ENCODE assay signal across 26 cellular contexts in genomic region chr20:36082516-36082915, GRCh38.
"Had no signal": no experiment of that assay in that cellular context is flagged by ENCODE, and none has a peak within 500 bp of the region (broad histone marks: within the 10 kb centered on the region; RNA-seq: fewer than 3 reads in every experiment).

No MANE protein-coding gene starts in this region.

- H3K27ac Mint-ChIP-seq: activated B cell treated with CpG ODN at 0.5 μM for 24 hours; activated CD4-positive, alpha-beta T cell treated with anti-CD3 and anti-CD28 coated beads for 36 hours; activated naive CD4-positive, alpha-beta T cell treated with anti-CD3 and anti-CD28 coated beads for 36 hours; activated naive CD8-positive, alpha-beta T cell treated with anti-CD3 and anti-CD28 coated beads, Interleukin-2, amount 10 ng/mL, durations not matched to agents 7 days and 5 days; activated T-cell treated with anti-CD3 and anti-CD28 coated beads, Interleukin-2, amount 50 U/mL, for 72 hours; stimulated activated naive B cell treated with anti-CD40 and anti-IgM and Interleukin-4, amounts not matched to agents 10 μg/mL and 1 μg/mL and 100 μg/mL, for 72 hours; T-helper 1 cell treated with Interleukin-12 subunit alpha and Interleukin-12 subunit beta and Interleukin-4 antibody, amounts not matched to agents 30 μg/mL and 1 μg/mL, for 36 hours had no signal

- H3K4me3 ChIP-seq: breast epithelium, coronary artery, left ventricle myocardium inferior, smooth muscle cell, thoracic aorta had no signal

- H3K9me3 ChIP-seq: breast epithelium, left ventricle myocardium inferior, thoracic aorta had no signal

- DNase-seq: activated B cell treated with CpG ODN at 0.5 μM for 24 hours; activated CD4-positive, alpha-beta T cell treated with anti-CD3 and anti-CD28 coated beads for 36 hours; activated CD4-positive, alpha-beta T cell treated with anti-CD3 and anti-CD28 coated beads, Interleukin-2, amount 50 U/mL, for 48 hours; activated effector memory CD4-positive, alpha-beta T cell treated with Interleukin-2 at 50 U/mL for 16 hours; activated naive CD4-positive, alpha-beta T cell treated with anti-CD3 and anti-CD28 coated beads for 36 hours; activated naive CD8-positive, alpha-beta T cell treated with anti-CD3 and anti-CD28 coated beads, Interleukin-2, amount 10 ng/mL, durations not matched to agents 7 days and 5 days; activated T-cell treated with anti-CD3 and anti-CD28 coated beads, Interleukin-2, amount 50 U/mL, for 72 hours; amniotic stem cell; cerebellar nuclear complex; erythroblast; glutamatergic neuron; hippocampal formation; left ventricle myocardium inferior; nephron progenitor cell; stimulated activated CD4-positive, alpha-beta T cell treated with anti-CD3 and anti-CD28 coated beads, Interleukin-15, amount 100 ng/mL, for 24 hours; stimulated activated CD4-positive, alpha-beta T cell treated with anti-CD3 and anti-CD28 coated beads, Interleukin-2, amount 100 ng/mL, for 48 hours; stimulated activated CD8-positive, alpha-beta memory T cell treated with anti-CD3 and anti-CD28 coated beads, Interleukin-4, amount 100 ng/mL, for 48 hours; stimulated activated naive B cell treated with anti-CD40 and anti-IgM and Interleukin-4, amounts not matched to agents 10 μg/mL and 1 μg/mL and 100 μg/mL, for 72 hours; T1000 had no signal

- H3K27me3 ChIP-seq: breast epithelium had no signal

- H3K4me1 Mint-ChIP-seq: activated CD4-positive, alpha-beta T cell treated with anti-CD3 and anti-CD28 coated beads for 36 hours had no signal

- H3K36me3 ChIP-seq: breast epithelium, left ventricle myocardium inferior, thoracic aorta had no signal

- H3K9me3 Mint-ChIP-seq: activated naive CD4-positive, alpha-beta T cell treated with anti-CD3 and anti-CD28 coated beads for 36 hours; activated T-cell treated with anti-CD3 and anti-CD28 coated beads, Interleukin-2, amount 50 U/mL, for 72 hours; stimulated activated naive B cell treated with anti-CD40 and anti-IgM and Interleukin-4, amounts not matched to agents 10 μg/mL and 1 μg/mL and 100 μg/mL, for 72 hours had no signal

- ATAC-seq: activated CD4-positive, alpha-beta T cell treated with anti-CD3 and anti-CD28 coated beads for 36 hours; activated T-cell treated with anti-CD3 and anti-CD28 coated beads, Interleukin-2, amount 50 U/mL, for 72 hours; sciatic nerve; stimulated activated naive B cell treated with anti-CD40 and anti-IgM and Interleukin-4, amounts not matched to agents 10 μg/mL and 1 μg/mL and 100 μg/mL, for 72 hours had no signal

- H3K36me3 Mint-ChIP-seq: stimulated activated naive B cell treated with anti-CD40 and anti-IgM and Interleukin-4, amounts not matched to agents 10 μg/mL and 1 μg/mL and 100 μg/mL, for 72 hours had no signal

- H3K27ac ChIP-seq: breast epithelium, coronary artery, left ventricle myocardium inferior, parathyroid adenoma, thoracic aorta had no signal

- H3K4me3 Mint-ChIP-seq: activated B cell treated with CpG ODN at 0.5 μM for 24 hours; activated CD4-positive, alpha-beta T cell treated with anti-CD3 and anti-CD28 coated beads for 36 hours; activated naive CD4-positive, alpha-beta T cell treated with anti-CD3 and anti-CD28 coated beads for 36 hours; activated naive CD8-positive, alpha-beta T cell treated with anti-CD3 and anti-CD28 coated beads, Interleukin-2, amount 10 ng/mL, durations not matched to agents 7 days and 5 days; activated T-cell treated with anti-CD3 and anti-CD28 coated beads, Interleukin-2, amount 50 U/mL, for 72 hours; nephron progenitor cell; stimulated activated naive B cell treated with anti-CD40 and anti-IgM and Interleukin-4, amounts not matched to agents 10 μg/mL and 1 μg/mL and 100 μg/mL, for 72 hours; T-helper 1 cell treated with Interleukin-12 subunit alpha and Interleukin-12 subunit beta and Interleukin-4 antibody, amounts not matched to agents 30 μg/mL and 1 μg/mL, for 36 hours had no signal

- H3K4me1 ChIP-seq: left ventricle myocardium inferior, parathyroid adenoma had no signal
